ENCODE assay signal across 1 cellular context in genomic region chrX:154717824-154718223, GRCh38.
A peak's percentile ranks its signal among the peaks of the same experiment; 100 is the strongest.
TF ChIP-seq lines count a peak whose summit lies in the region.

No MANE protein-coding gene starts in this region.

TF ChIP-seq in K562, 482 proteins besides CTCF, POLR2A, EP300 and RAD21 (continued from another document and continues in another):
- TF ChIP-seq POLR2AphosphoS5 (IDR thresholded peaks at IDR 0.05; ENCODE audit: control insufficient read depth, insufficient read depth, low read depth, low read length), result peak; percentile 40; the same call in 1 of the 2 replicates
- TF ChIP-seq SREBF2 (CRISPR knock-in tag; IDR thresholded peaks at IDR 0.05), result no peak
- no peak for TF ChIP-seq KDM2B (CRISPR knock-in tag; IDR thresholded peaks at IDR 0.05)
- no peak for TF ChIP-seq CEBPB (tag; IDR thresholded peaks at IDR 0.05)
- no peak for TF ChIP-seq POLR3A (IDR thresholded peaks at IDR 0.05; ENCODE audit: borderline replicate concordance, extremely low read depth, insufficient read depth, insufficient read length)
- TF ChIP-seq SMARCB1 (IDR thresholded peaks at IDR 0.05; ENCODE audit: insufficient read length, low read depth), result no peak
- TF ChIP-seq ZNF324 (CRISPR knock-in tag; IDR thresholded peaks at IDR 0.05), result no peak
- TF ChIP-seq STAT5B (CRISPR knock-in tag; IDR thresholded peaks at IDR 0.05), result no peak
- peak; percentile 42 for TF ChIP-seq TAF9B (IDR thresholded peaks at IDR 0.05; ENCODE audit: partially characterized antibody)
- TF ChIP-seq ZNF449 (CRISPR knock-in tag; IDR thresholded peaks at IDR 0.05), result no peak
- no peak for TF ChIP-seq ATF2 (CRISPR knock-in tag; IDR thresholded peaks at IDR 0.05)
- TF ChIP-seq ARHGAP35 (IDR thresholded peaks at IDR 0.05; ENCODE audit: partially characterized antibody), result no peak
- no peak for TF ChIP-seq TCFL5 (CRISPR knock-in tag; conservative IDR thresholded peaks at IDR 0.05)
- no peak for TF ChIP-seq CCAR2 (IDR thresholded peaks at IDR 0.05; ENCODE audit: low read depth, low read length)
- TF ChIP-seq ZNF561 (CRISPR knock-in tag; conservative IDR thresholded peaks at IDR 0.05), result no peak
- TF ChIP-seq RUNX1 (IDR thresholded peaks at IDR 0.05; ENCODE audit: low read depth), result peak; percentile 89
- no peak for TF ChIP-seq ZNF436 (CRISPR knock-in tag; IDR thresholded peaks at IDR 0.05)
- TF ChIP-seq REST (CRISPR knock-in tag; IDR thresholded peaks at IDR 0.05; ENCODE audit: low read depth), result no peak
- no peak for TF ChIP-seq ZNF140 (CRISPR knock-in tag; IDR thresholded peaks at IDR 0.05)
- TF ChIP-seq HMG20A (CRISPR knock-in tag; conservative IDR thresholded peaks at IDR 0.05), result no peak
- no peak for TF ChIP-seq SAFB2 (IDR thresholded peaks at IDR 0.05; ENCODE audit: borderline replicate concordance, low read depth, low read length, severe bottlenecking)
- TF ChIP-seq CBFA2T3 (IDR thresholded peaks at IDR 0.05), result peak; percentile 42; the same call in 1 of the 2 replicates
- peak; percentile 79; the same call in 1 of the 2 replicates for TF ChIP-seq SOX6 (IDR thresholded peaks at IDR 0.05)
- TF ChIP-seq ZNF644 (tag; IDR thresholded peaks at IDR 0.05; ENCODE audit: low read depth), result no peak
- peak; percentile 37; the same call in 1 of the 2 replicates for TF ChIP-seq HCFC1 (IDR thresholded peaks at IDR 0.05; ENCODE audit: low read depth, low read length)
- no peak for TF ChIP-seq SIN3B (IDR thresholded peaks at IDR 0.05; ENCODE audit: low read depth)
- TF ChIP-seq HMGXB4 (CRISPR knock-in tag; IDR thresholded peaks at IDR 0.05), result no peak
- TF ChIP-seq JUNB (CRISPR knock-in tag; conservative IDR thresholded peaks at IDR 0.05), result no peak
- TF ChIP-seq ZBTB8A (IDR thresholded peaks at IDR 0.05; ENCODE audit: partially characterized antibody), result no peak
- no peak for TF ChIP-seq RBM22 (IDR thresholded peaks at IDR 0.05; ENCODE audit: low read depth, low read length, poor library complexity, severe bottlenecking)
- no peak for TF ChIP-seq THAP7 (CRISPR knock-in tag; IDR thresholded peaks at IDR 0.05)
- peak; percentile 62 for TF ChIP-seq MAX (CRISPR knock-in tag; IDR thresholded peaks at IDR 0.05)
- TF ChIP-seq FOSL1 (tag; conservative IDR thresholded peaks at IDR 0.05), result 0 out of 2 replicates have a peak, but pooled peaks have one; percentile 19
- TF ChIP-seq ZBTB49 (CRISPR knock-in tag; IDR thresholded peaks at IDR 0.05; ENCODE audit: borderline replicate concordance), result no peak
- TF ChIP-seq SMARCC2 (IDR thresholded peaks at IDR 0.05; ENCODE audit: low read depth), result no peak
- TF ChIP-seq NCOR1 (IDR thresholded peaks at IDR 0.05), result 0 out of 2 replicates have a peak, but pooled peaks have one; percentile 12
- TF ChIP-seq SIRT6 (IDR thresholded peaks at IDR 0.05; ENCODE audit: low read depth, low read length), result no peak
- no peak for TF ChIP-seq ATF1 (CRISPR knock-in tag; IDR thresholded peaks at IDR 0.05)
- 0 out of 2 replicates have a peak, but pooled peaks have one; percentile 25 for TF ChIP-seq ATF1 (tag; IDR thresholded peaks at IDR 0.05)
- TF ChIP-seq ZBTB11 (CRISPR knock-in tag; IDR thresholded peaks at IDR 0.05), result no peak
- TF ChIP-seq NR3C1 (CRISPR knock-in tag; IDR thresholded peaks at IDR 0.05), result no peak
- no peak for TF ChIP-seq ZNF217 (CRISPR knock-in tag; IDR thresholded peaks at IDR 0.05)
- TF ChIP-seq DDX20 (tag; IDR thresholded peaks at IDR 0.05; ENCODE audit: low read depth), result no peak
- TF ChIP-seq ZNF143 (CRISPR knock-in tag; IDR thresholded peaks at IDR 0.05), result no peak
- TF ChIP-seq HOXB6 (CRISPR knock-in tag; IDR thresholded peaks at IDR 0.05; ENCODE audit: borderline replicate concordance), result no peak
- no peak for TF ChIP-seq DACH1 (IDR thresholded peaks at IDR 0.05; ENCODE audit: partially characterized antibody)
- no peak for TF ChIP-seq ZNF124 (CRISPR knock-in tag; IDR thresholded peaks at IDR 0.05)
- TF ChIP-seq ZNF146 (CRISPR knock-in tag; IDR thresholded peaks at IDR 0.05; ENCODE audit: unreplicated experiment), result no peak
- TF ChIP-seq NFRKB (IDR thresholded peaks at IDR 0.05; ENCODE audit: low read depth), result no peak
- TF ChIP-seq ZNF77 (CRISPR knock-in tag; IDR thresholded peaks at IDR 0.05), result no peak
- peak; percentile 89 for TF ChIP-seq GABPA (tag; conservative IDR thresholded peaks at IDR 0.05; ENCODE audit: low read depth)
- no peak for TF ChIP-seq SAFB (IDR thresholded peaks at IDR 0.05; ENCODE audit: borderline replicate concordance, low read depth, low read length)
- peak; percentile 34; the same call in 1 of the 2 replicates for TF ChIP-seq CREM (IDR thresholded peaks at IDR 0.05; ENCODE audit: low read depth)
- TF ChIP-seq ADNP (tag; IDR thresholded peaks at IDR 0.05), result no peak
- no peak for TF ChIP-seq RHOXF2B (CRISPR knock-in tag; conservative IDR thresholded peaks at IDR 0.05)
- TF ChIP-seq MTA3 (IDR thresholded peaks at IDR 0.05; ENCODE audit: borderline replicate concordance), result no peak
- TF ChIP-seq PCBP1 (IDR thresholded peaks at IDR 0.05; ENCODE audit: low read depth, low read length, poor library complexity, severe bottlenecking), result no peak
- TF ChIP-seq MYNN (IDR thresholded peaks at IDR 0.05), result no peak
- no peak for TF ChIP-seq MYNN (CRISPR knock-in tag; IDR thresholded peaks at IDR 0.05)
- TF ChIP-seq RBM39 (optimal IDR thresholded peaks at IDR 0.05; ENCODE audit: low read depth, low read length), result no peak
- no peak for TF ChIP-seq GTF2F1 (IDR thresholded peaks at IDR 0.05; ENCODE audit: low read depth, low read length)
- TF ChIP-seq TCF7L2 (IDR thresholded peaks at IDR 0.05; ENCODE audit: low read depth, low read length), result no peak
- no peak for TF ChIP-seq CBX2 (IDR thresholded peaks at IDR 0.05; ENCODE audit: insufficient read depth, low read length, poor library complexity, severe bottlenecking)
